In genomic region chr22:49429066-49429465, GRCh38 we compare ENCODE assay signal across 1 cellular context.
TF ChIP-seq lines count a peak whose summit lies in the region.

No MANE protein-coding gene starts in this region.

TF ChIP-seq in GM23338, 12 proteins besides CTCF, POLR2A, EP300 and RAD21:
- TF ChIP-seq EZH2 (IDR thresholded peaks at IDR 0.05; ENCODE audit: low read depth, unreplicated experiment) (no peak), EZH2phosphoT487 (IDR thresholded peaks at IDR 0.05; ENCODE audit: unreplicated experiment) (no peak), ZNF114 (CRISPR knock-in tag; IDR thresholded peaks at IDR 0.05) (no peak), CREB1 (CRISPR knock-in tag; IDR thresholded peaks at IDR 0.05; ENCODE audit: low read depth) (no peak), NANOG (IDR thresholded peaks at IDR 0.05; ENCODE audit: borderline replicate concordance) (no peak), ETS1 (IDR thresholded peaks at IDR 0.05) (no peak), JUNB (IDR thresholded peaks at IDR 0.05; ENCODE audit: unreplicated experiment) (no peak), POLR2AphosphoS5 (IDR thresholded peaks at IDR 0.05; ENCODE audit: low read depth) (no peak), STAT1 (IDR thresholded peaks at IDR 0.05; ENCODE audit: unreplicated experiment) (no peak), ZNF462 (CRISPR knock-in tag; IDR thresholded peaks at IDR 0.05) (no peak), REST (IDR thresholded peaks at IDR 0.05; ENCODE audit: unreplicated experiment) (no peak), ZNF331 (CRISPR knock-in tag; IDR thresholded peaks at IDR 0.05; ENCODE audit: low read depth) (no peak)
